Comparison of ENCODE assay signal across 10 cellular contexts in the genomic region with DNA sequence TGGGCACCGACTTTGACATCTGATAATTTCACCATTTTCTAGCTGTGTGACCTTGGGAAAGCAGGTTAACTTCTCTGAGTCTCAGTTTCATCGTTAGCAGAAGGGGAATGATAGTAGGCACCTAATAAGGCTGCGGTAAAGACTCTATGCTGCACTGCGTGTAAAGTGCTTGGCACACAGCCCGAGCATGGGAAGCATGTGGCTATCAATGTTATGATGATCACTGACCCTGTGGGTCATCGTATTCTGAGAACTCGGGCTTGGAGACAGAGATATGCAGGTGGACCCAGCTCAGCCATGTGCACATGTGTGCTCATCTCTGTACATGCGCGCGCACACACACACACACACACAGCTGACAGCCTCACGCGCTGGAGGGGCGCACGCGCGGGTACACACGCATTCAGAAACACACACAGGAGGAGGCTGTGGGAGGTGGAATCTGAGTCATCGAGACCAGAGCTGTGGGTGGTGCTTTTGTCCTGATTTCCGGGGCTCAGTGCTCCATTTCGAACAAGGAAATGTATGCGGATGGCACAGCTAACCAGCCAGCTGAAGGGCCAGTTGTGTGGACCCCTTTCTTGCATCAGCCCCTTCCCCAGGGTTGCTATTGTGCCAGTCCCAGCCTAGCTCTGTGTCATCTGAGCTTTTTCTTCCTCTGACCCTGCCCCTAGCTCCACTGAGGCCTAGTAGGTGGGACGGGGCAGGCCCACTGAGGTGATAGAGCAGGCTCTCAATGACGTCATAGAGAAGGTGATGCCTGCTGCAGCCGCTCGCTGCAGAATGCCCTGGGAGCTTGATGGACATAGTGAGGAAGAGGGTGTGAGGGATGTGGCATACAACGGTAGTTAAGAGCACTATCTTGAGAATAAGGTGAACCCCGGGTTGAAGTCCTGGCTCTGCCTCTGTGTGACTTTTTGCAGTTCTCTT. TPM values are rescaled to one million over a fixed set of nuclear protein-coding genes. Genes with fewer than 3 reads are reported as not detected.
DNase-seq lines count a peak whose midpoint lies in the region; ATAC-seq, FAIRE-seq and TF ChIP-seq lines count a peak whose summit lies in the region.
"Had no signal": no experiment of that assay in that cellular context is flagged by ENCODE, and none has a peak within 500 bp of the region (broad histone marks: within the 10 kb centered on the region; RNA-seq: fewer than 3 reads in every experiment).

No MANE protein-coding gene starts in this region.

- H3F3A ChIP-seq in GM23248 (ENCODE audit: insufficient read depth) = peaks cover 8% of the 10 kb centered on the region; the same call in 1 of the 2 replicates

- FAIRE-seq in bronchial epithelial cell (lab: Jason Lieb, UNC) = peak; percentile 13
- FAIRE-seq: pancreas had no signal

- H3K9me2 ChIP-seq in GM23248 (ENCODE audit: insufficient read depth) = no peaks in the 10 kb centered on the region

- peak; percentile 52 for DNase-seq in GM23248
- peak; percentile 68 for DNase-seq in activated CD4-positive, CD25-positive, alpha-beta regulatory T cell treated with anti-CD3 and anti-CD28 coated beads, Interleukin-2, amount 50 U/mL, for 72 hours
- peak; percentile 58 for DNase-seq in bronchial epithelial cell (ENCODE audit: low read depth)
- DNase-seq in stimulated activated CD4-positive, alpha-beta T cell treated with anti-CD3 and anti-CD28 coated beads, Interleukin-1b, Interleukin-23, amount 100 ng/mL, for 4 hours (ENCODE audit: low read depth in 2 of 2) = peak; percentile 60 to 71
- no peak for DNase-seq in NCI-H2029 (lab: John Stamatoyannopoulos, UW)
- no peak for DNase-seq in left cardiac atrium
- no peak for DNase-seq in NOMO-1 treated with DMSO at 0.1 percent for 48 hours (lab: John Stamatoyannopoulos, UW; ENCODE audit: unreplicated experiment)
- DNase-seq: activated B cell treated with CpG ODN at 0.5 μM for 24 hours, pancreas had no signal

- no peaks in the 10 kb centered on the region for H3K36me3 ChIP-seq in GM23248 (ENCODE audit: low read depth)
- H3K36me3 ChIP-seq in bronchial epithelial cell (ENCODE audit: control insufficient read depth, insufficient read depth, low read length) = no peaks in the 10 kb centered on the region
- H3K36me3 ChIP-seq: pancreas had no signal

- peaks cover 14% of the 10 kb centered on the region for H3K4me1 ChIP-seq in GM23248 (ENCODE audit: insufficient read depth)

- intact Hi-C loops in left cardiac atrium (cut with DNase I) = loop anchor here (1.0 to 5.0 kb wide), 2 partner anchors 267 to 269 kb away; no protein-coding TSS in a partner anchor

- H3K4me3 ChIP-seq in GM23248 = no peak overlapping the region
- no peak overlapping the region for H3K4me3 ChIP-seq in bronchial epithelial cell (ENCODE audit: low read depth, low read length)

- no peak for TF ChIP-seq CTCF in bronchial epithelial cell (IDR thresholded peaks at IDR 0.05; ENCODE audit: insufficient read depth, low read length, severe bottlenecking)

- H3K9ac ChIP-seq in GM23248 = no peak overlapping the region

- no peak for ATAC-seq in left cardiac atrium
- no peak for ATAC-seq in HG02938 (IDR thresholded peaks at IDR 0.05; ENCODE audit: unreplicated experiment)

- H3K27me3 ChIP-seq in GM23248 (replicated peaks; ENCODE audit: insufficient read depth) = peaks cover 13% of the 10 kb centered on the region
- peaks cover 2% of the 10 kb centered on the region for H3K27me3 ChIP-seq in bronchial epithelial cell (ENCODE audit: control insufficient read depth, insufficient read depth, low read length)

- H3K27ac ChIP-seq in GM23248 = no peak overlapping the region
- H3K27ac ChIP-seq: pancreas had no signal

- no peak overlapping the region for H3K4me2 ChIP-seq in GM23248 (ENCODE audit: unreplicated experiment)

- H2AFZ ChIP-seq in GM23248 = no peak overlapping the region

- H3K79me2 ChIP-seq in GM23248 (ENCODE audit: insufficient read depth) = no peaks in the 10 kb centered on the region

- WGBS in GM23248 (ENCODE audit: low coverage in 1 of 2, low lambda C conversion rate in 2 of 2, missing lambda C conversion rate in 2 of 2), 2 experiments = 68 to 72% methylated on average over 27 of the region's 27 CpGs

- in situ Hi-C loops in GM23248 (cut with MboI) = loop anchor here (5.0 to 25.0 kb wide), 2 partner anchors 269 to 444 kb away; no protein-coding TSS in a partner anchor

- H3K9me3 ChIP-seq in GM23248 (ENCODE audit: low read depth) = no peaks in the 10 kb centered on the region
- H3K9me3 ChIP-seq: pancreas had no signal

- H4K20me1 ChIP-seq in GM23248 (ENCODE audit: insufficient read depth) = no peaks in the 10 kb centered on the region

RNA-seq across cellular contexts. Expression of a gene that starts 11.2 kb away (rescaled TPM):
- 2.2 and 3.9 TPM in 2 replicates for total RNA-seq in GM23248 (2014; rRNA removed; shearing (Covaris generic))
- 2.2 TPM in 2 replicates for polyA plus RNA-seq in GM23248 (2016; fragmentation: Nextera tagmentation; extraction: Ambion mirVana)
- total RNA-seq in bronchial epithelial cell (3.7 and 4.0 TPM in 2 replicates), left cardiac atrium (10 to 100 TPM; 10.1 to 18.7 TPM)

RNA-seq across cellular contexts. Expression of a gene that starts 42.0 kb away (rescaled TPM):
- total RNA-seq in GM23248 (2014; rRNA removed; shearing (Covaris generic)) = 24.4 and 32.0 TPM in 2 replicates
- 21.8 and 23.8 TPM in 2 replicates for polyA plus RNA-seq in GM23248 (2016; fragmentation: Nextera tagmentation; extraction: Ambion mirVana)
- total RNA-seq in bronchial epithelial cell (14.2 and 17.2 TPM in 2 replicates), left cardiac atrium (1 to 10 TPM; 6.1 to 7.3 TPM)

RNA-seq across cellular contexts. Expression of a gene that starts 56.4 kb away (rescaled TPM):
- 2.8 and 3.8 TPM in 2 replicates for total RNA-seq in GM23248 (2014; rRNA removed; shearing (Covaris generic))
- 2.1 and 2.9 TPM in 2 replicates for polyA plus RNA-seq in GM23248 (2016; fragmentation: Nextera tagmentation; extraction: Ambion mirVana)
- 14.2 and 16.6 TPM in 2 replicates for total RNA-seq in bronchial epithelial cell
- 1 to 10 TPM; 1.4 to 1.6 TPM for total RNA-seq in left cardiac atrium

RNA-seq across cellular contexts. Expression of a gene that starts 56.5 kb away (rescaled TPM):
- 43.8 and 53.2 TPM in 2 replicates for total RNA-seq in GM23248 (2014; rRNA removed; shearing (Covaris generic))
- polyA plus RNA-seq in GM23248 (2016; fragmentation: Nextera tagmentation; extraction: Ambion mirVana) = 59.0 and 62.9 TPM in 2 replicates
- total RNA-seq in bronchial epithelial cell (72.7 and 87.1 TPM in 2 replicates), left cardiac atrium (10 to 100 TPM; 21.1 to 29.8 TPM)

Comparison
In these comparisons a context has a peak if more than half of its experiments do, and no peak if none do; other contexts are left out.
1. DNase-seq: peak in GM23248 (single experiment), activated CD4-positive, CD25-positive, alpha-beta regulatory T cell treated with anti-CD3 and anti-CD28 coated beads, Interleukin-2, amount 50 U/mL, for 72 hours (single experiment), bronchial epithelial cell (single experiment) and stimulated activated CD4-positive, alpha-beta T cell treated with anti-CD3 and anti-CD28 coated beads, Interleukin-1b, Interleukin-23, amount 100 ng/mL, for 4 hours (2 of 2); none in NCI-H2029 (single experiment), left cardiac atrium (single experiment) and NOMO-1 treated with DMSO at 0.1 percent for 48 hours (single experiment).